17 cellular contexts compared by ENCODE assay signal in the genomic region with DNA sequence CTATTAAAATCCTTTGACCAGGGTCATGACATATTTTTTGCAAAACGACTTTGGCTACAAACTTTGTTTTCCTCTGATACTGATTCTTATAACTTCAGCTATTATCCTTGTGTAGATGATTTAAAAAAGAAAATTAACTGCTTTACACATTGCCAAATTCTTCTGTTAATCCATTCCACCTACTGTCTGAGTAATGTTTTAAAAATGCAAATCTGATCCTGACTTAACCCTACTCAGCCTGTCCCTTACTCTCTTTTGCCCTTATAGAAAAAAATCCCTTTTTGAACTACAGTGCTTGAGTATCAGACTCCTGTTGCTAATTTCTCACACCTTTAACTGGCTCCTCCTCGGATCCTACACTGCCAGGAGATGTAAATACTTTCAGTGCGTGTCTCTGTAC.
DNase-seq lines count a peak whose midpoint lies in the region; ATAC-seq, FAIRE-seq and TF ChIP-seq lines count a peak whose summit lies in the region.
"Had no signal": no experiment of that assay in that cellular context is flagged by ENCODE, and none has a peak within 500 bp of the region (broad histone marks: within the 10 kb centered on the region; RNA-seq: fewer than 3 reads in every experiment).

No MANE protein-coding gene starts in this region.

- intact Hi-C loops in activated naive CD4-positive, alpha-beta T cell treated with anti-CD3 and anti-CD28 coated beads for 36 hours (cut with micrococcal nuclease): no loop called here

- H3K4me3 ChIP-seq in SK-N-SH (ENCODE audit: low read depth in 2 of 2, low read length in 1 of 2): no peak overlapping the region
- H3K4me3 ChIP-seq in astrocyte (ENCODE audit: insufficient read depth, low read depth, low read length): no peak overlapping the region

- H2AFZ ChIP-seq in SK-N-SH (ENCODE audit: low read depth) (no peak overlapping the region), astrocyte (ENCODE audit: low read depth, low read length) (no peak overlapping the region)

- H3K36me3 Mint-ChIP-seq in astrocyte (ENCODE audit: low read depth, unreplicated experiment): no peaks in the 10 kb centered on the region
- H3K36me3 Mint-ChIP-seq in activated naive CD4-positive, alpha-beta T cell treated with anti-CD3 and anti-CD28 coated beads for 36 hours (ENCODE audit: low read depth): no peaks in the 10 kb centered on the region

- H3K27ac ChIP-seq in SK-N-SH (ENCODE audit: low read depth in 2 of 2, low read length in 1 of 2): no peak overlapping the region
- H3K27ac ChIP-seq in astrocyte (ENCODE audit: low read depth, low read length): no peak overlapping the region
- H3K27ac ChIP-seq in foreskin keratinocyte: no peak overlapping the region
- H3K27ac ChIP-seq: HL-60 had no signal

- POLR2A ChIA-PET in SK-N-SH (lab: Yijun Ruan, JAX): no interaction called here

- H3K4me3 Mint-ChIP-seq in astrocyte (ENCODE audit: unreplicated experiment): no peak overlapping the region
- no peak overlapping the region for H3K4me3 Mint-ChIP-seq in activated naive CD4-positive, alpha-beta T cell treated with anti-CD3 and anti-CD28 coated beads for 36 hours

- H3K9ac ChIP-seq in SK-N-SH (no peak overlapping the region), astrocyte (ENCODE audit: low read length) (no peak overlapping the region)

- no peaks in the 10 kb centered on the region for H3K4me1 ChIP-seq in SK-N-SH (ENCODE audit: control insufficient read depth in 1 of 2, insufficient read depth in 2 of 2, low read depth in 1 of 2, low read length in 1 of 2)
- H3K4me1 ChIP-seq in astrocyte (ENCODE audit: insufficient read depth, low read length): no peaks in the 10 kb centered on the region
- no peaks in the 10 kb centered on the region for H3K4me1 ChIP-seq in foreskin keratinocyte

- no peak overlapping the region for H3K27ac Mint-ChIP-seq in astrocyte (ENCODE audit: unreplicated experiment)
- H3K27ac Mint-ChIP-seq in activated naive CD4-positive, alpha-beta T cell treated with anti-CD3 and anti-CD28 coated beads for 36 hours: no peak overlapping the region

- H3K36me3 ChIP-seq in SK-N-SH (replicated peaks in 1 of 2; ENCODE audit: control insufficient read depth in 1 of 2, insufficient read depth in 2 of 2, low read length in 1 of 2) (no peaks in the 10 kb centered on the region), astrocyte (ENCODE audit: insufficient read depth, low read length) (no peaks in the 10 kb centered on the region)

- DNase-seq in SK-N-SH: no peak
- peak; percentile 2 for DNase-seq in astrocyte (ENCODE audit: low read depth)
- peak in 1 of 2 donors; percentile 20 for DNase-seq in foreskin keratinocyte
- no peak for DNase-seq in activated naive CD4-positive, alpha-beta T cell treated with anti-CD3 and anti-CD28 coated beads for 36 hours
- DNase-seq in D721Med (ENCODE audit: insufficient read length, low spot score): no peak
- no peak for DNase-seq in SW480 (ENCODE audit: low spot score)
- DNase-seq in EL: no peak
- DNase-seq: GOT3, NCI-H1048, NCI-H1694, NCI-H2081, NCI-H2227 treated with DMSO at 0.1 percent for 48 hours, Right ventricle myocardium superior had no signal

- 34% methylated on average over 3 of the region's 3 CpGs for WGBS in SK-N-SH (ENCODE audit: low lambda C conversion rate)

- no peak for TF ChIP-seq RAD21 in SK-N-SH (IDR thresholded peaks at IDR 0.05; ENCODE audit: low read length)

- CTCF ChIA-PET in SK-N-SH (lab: Yijun Ruan, JAX): interaction anchor here (0.9 kb wide), 1 partner anchor 12 kb away, joined by 3 read pairs; no protein-coding TSS in a partner anchor
- CTCF ChIA-PET in activated naive CD4-positive, alpha-beta T cell treated with anti-CD3 and anti-CD28 coated beads for 36 hours (lab: Charles Lee): no interaction called here

- no peaks in the 10 kb centered on the region for H3K9me3 Mint-ChIP-seq in astrocyte (ENCODE audit: unreplicated experiment)
- no peaks in the 10 kb centered on the region for H3K9me3 Mint-ChIP-seq in activated naive CD4-positive, alpha-beta T cell treated with anti-CD3 and anti-CD28 coated beads for 36 hours

- H4K20me1 ChIP-seq in SK-N-SH (ENCODE audit: insufficient read depth): no peaks in the 10 kb centered on the region
- H4K20me1 ChIP-seq in astrocyte (ENCODE audit: insufficient read depth, low read length): no peaks in the 10 kb centered on the region

- H3K79me2 ChIP-seq in SK-N-SH (ENCODE audit: insufficient read depth) (no peaks in the 10 kb centered on the region), astrocyte (ENCODE audit: insufficient read depth, low read length) (no peaks in the 10 kb centered on the region)

- TF ChIP-seq CTCF in SK-N-SH (IDR thresholded peaks at IDR 0.05): no peak
- no peak for TF ChIP-seq CTCF in astrocyte (IDR thresholded peaks at IDR 0.05; ENCODE audit: insufficient read depth, low read depth, low read length)
- TF ChIP-seq CTCF in foreskin keratinocyte (conservative IDR thresholded peaks at IDR 0.05): no peak
- no peak for TF ChIP-seq CTCF in D721Med (IDR thresholded peaks at IDR 0.05; ENCODE audit: insufficient read depth, missing control alignments)

- no peak for TF ChIP-seq EP300 in SK-N-SH (IDR thresholded peaks at IDR 0.05; ENCODE audit: borderline replicate concordance in 1 of 2, low read depth in 1 of 2, low read length in 1 of 2)

- no peaks in the 10 kb centered on the region for H3K9me2 ChIP-seq in SK-N-SH

- FAIRE-seq in astrocyte (lab: Jason Lieb, UNC) (no peak), D721Med (lab: Jason Lieb, UNC) (no peak)
- FAIRE-seq: G401.6 had no signal

- H3K9me3 ChIP-seq in SK-N-SH (no peaks in the 10 kb centered on the region), astrocyte (ENCODE audit: insufficient read depth, low read depth, low read length) (no peaks in the 10 kb centered on the region)

- H3K4me2 ChIP-seq in SK-N-SH (no peak overlapping the region), astrocyte (ENCODE audit: low read length) (no peak overlapping the region)

- H3K27me3 Mint-ChIP-seq in astrocyte (ENCODE audit: low read depth, unreplicated experiment): no peaks in the 10 kb centered on the region
- no peaks in the 10 kb centered on the region for H3K27me3 Mint-ChIP-seq in activated naive CD4-positive, alpha-beta T cell treated with anti-CD3 and anti-CD28 coated beads for 36 hours (ENCODE audit: low read depth)

- no peaks in the 10 kb centered on the region for H3F3A ChIP-seq in SK-N-SH (replicated peaks; ENCODE audit: insufficient read depth)

- H3K4me1 Mint-ChIP-seq in astrocyte (ENCODE audit: low read depth, unreplicated experiment): no peaks in the 10 kb centered on the region
- no peaks in the 10 kb centered on the region for H3K4me1 Mint-ChIP-seq in activated naive CD4-positive, alpha-beta T cell treated with anti-CD3 and anti-CD28 coated beads for 36 hours (ENCODE audit: low read depth)

- ATAC-seq in SK-N-SH treated with all-trans-retinoic acid at 6 μM for 48 hours: peak; percentile 47; the same call in 2 of the 3 replicates
- peak; percentile 31 for ATAC-seq in foreskin keratinocyte
- ATAC-seq: HCT116 had no signal

- H3K27me3 ChIP-seq in SK-N-SH (ENCODE audit: insufficient read depth) (no peaks in the 10 kb centered on the region), astrocyte (ENCODE audit: insufficient read depth, low read length) (no peaks in the 10 kb centered on the region), foreskin keratinocyte (no peaks in the 10 kb centered on the region)

TF ChIP-seq in SK-N-SH treated with all-trans-retinoic acid at 6 μM for 48 hours, 23 proteins besides CTCF, POLR2A, EP300 and RAD21 (continues in another document):
- TF ChIP-seq BACH2 (CRISPR knock-in tag; IDR thresholded peaks at IDR 0.05; ENCODE audit: borderline replicate concordance) (no peak), PPARA (CRISPR knock-in tag; IDR thresholded peaks at IDR 0.05; ENCODE audit: borderline replicate concordance) (no peak), CSDC2 (CRISPR knock-in tag; IDR thresholded peaks at IDR 0.05) (no peak), SNAI2 (CRISPR knock-in tag; IDR thresholded peaks at IDR 0.05) (no peak), TCF4 (CRISPR knock-in tag; IDR thresholded peaks at IDR 0.05; ENCODE audit: borderline replicate concordance) (no peak), GLIS3 (CRISPR knock-in tag; IDR thresholded peaks at IDR 0.05) (no peak), ZNF8 (CRISPR knock-in tag; IDR thresholded peaks at IDR 0.05) (no peak), ISL1 (CRISPR knock-in tag; IDR thresholded peaks at IDR 0.05) (no peak)

TF ChIP-seq in SK-N-SH, 30 proteins besides CTCF, POLR2A, EP300 and RAD21 (continues in another document):
- no peak for TF ChIP-seq RFX5 (IDR thresholded peaks at IDR 0.05; ENCODE audit: low read length)
- no peak for TF ChIP-seq YY1 (IDR thresholded peaks at IDR 0.05; ENCODE audit: low read depth)
- no peak for TF ChIP-seq FOXJ3 (CRISPR knock-in tag; IDR thresholded peaks at IDR 0.05)
- TF ChIP-seq GATA2 (CRISPR knock-in tag; IDR thresholded peaks at IDR 0.05): no peak
- TF ChIP-seq, protein P1, sequence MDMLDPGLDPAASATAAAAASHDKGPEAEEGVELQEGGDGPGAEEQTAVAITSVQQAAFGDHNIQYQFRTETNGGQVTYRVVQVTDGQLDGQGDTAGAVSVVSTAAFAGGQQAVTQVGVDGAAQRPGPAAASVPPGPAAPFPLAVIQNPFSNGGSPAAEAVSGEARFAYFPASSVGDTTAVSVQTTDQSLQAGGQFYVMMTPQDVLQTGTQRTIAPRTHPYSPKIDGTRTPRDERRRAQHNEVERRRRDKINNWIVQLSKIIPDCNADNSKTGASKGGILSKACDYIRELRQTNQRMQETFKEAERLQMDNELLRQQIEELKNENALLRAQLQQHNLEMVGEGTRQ (IDR thresholded peaks at IDR 0.05; ENCODE audit: borderline replicate concordance, low read depth, low read length): no peak
- no peak for TF ChIP-seq RXRA (IDR thresholded peaks at IDR 0.05; ENCODE audit: borderline replicate concordance, low read depth)
- no peak for TF ChIP-seq POLR2AphosphoS5 (IDR thresholded peaks at IDR 0.05; ENCODE audit: low read depth, low read length)
- no peak for TF ChIP-seq SIN3A (IDR thresholded peaks at IDR 0.05; ENCODE audit: borderline replicate concordance, low read depth, low read length)
- TF ChIP-seq TAF1 (IDR thresholded peaks at IDR 0.05; ENCODE audit: borderline replicate concordance, low read depth, low read length): no peak
- TF ChIP-seq SMC3 (IDR thresholded peaks at IDR 0.05; ENCODE audit: low read depth, low read length): no peak
